Comparison of ENCODE assay signal across 26 cellular contexts in genomic region chr4:161249779-161250440, GRCh38.
"Had no signal": no experiment of that assay in that cellular context is flagged by ENCODE, and none has a peak within 500 bp of the region (broad histone marks: within the 10 kb centered on the region; RNA-seq: fewer than 3 reads in every experiment).

No MANE protein-coding gene starts in this region.

- H3K9me3 ChIP-seq: SK-N-SH had no signal

- H3K4me3 ChIP-seq: cardiac muscle cell had no signal

- H3K4me2 ChIP-seq: KMS-11, SK-N-SH had no signal

- ATAC-seq: activated T-helper 17 cell treated with anti-CD3 and anti-CD28 coated beads, Interleukin-2, amount 50 U/mL, for 72 hours; PC-3 had no signal

- H3K27ac ChIP-seq: brain microvascular endothelial cell, cardiac muscle cell, KMS-11, VCaP had no signal

- H3K27me3 ChIP-seq: brain microvascular endothelial cell, cardiac muscle cell had no signal

- H3K9ac ChIP-seq: KMS-11, SK-N-SH had no signal

- DNase-seq: activated CD4-positive, alpha-beta memory T cell treated with anti-CD3 and anti-CD28 coated beads for 36 hours; activated CD4-positive, alpha-beta T cell treated with anti-CD3 and anti-CD28 coated beads, Interleukin-2, amount 10 ng/mL, durations not matched to agents 7 days and 5 days; activated CD4-positive, CD25-positive, alpha-beta regulatory T cell; activated CD8-positive, alpha-beta memory T cell treated with anti-CD3 and anti-CD28 coated beads for 24 hours; activated gamma-delta T cell; activated naive CD4-positive, alpha-beta T cell treated with anti-CD3 and anti-CD28 coated beads for 36 hours; activated T-cell treated with anti-CD3 and anti-CD28 coated beads for 4 hours; activated T-cell treated with anti-CD3 and anti-CD28 coated beads, Interleukin-2, amount 50 U/mL, for 48 hours; amygdala; brain microvascular endothelial cell; MM.1S; NCI-H1105; NCI-H1436 treated with DMSO at 0.1 percent for 48 hours; NCI-H187; NCI-H2081; NCI-H510A treated with DMSO at 0.1 percent for 48 hours; NCI-H69; NK-92 treated with Interleukin-12 subunit alpha and Interleukin-12 subunit beta, amount 100 ng/mL, for 24 hours; PC-3; SIG-M5; SK-N-SH; T-helper 1 cell had no signal

- H3K36me3 ChIP-seq: brain microvascular endothelial cell, cardiac muscle cell had no signal
